Comparison of ENCODE assay signal across 10 cellular contexts in the genomic region with DNA sequence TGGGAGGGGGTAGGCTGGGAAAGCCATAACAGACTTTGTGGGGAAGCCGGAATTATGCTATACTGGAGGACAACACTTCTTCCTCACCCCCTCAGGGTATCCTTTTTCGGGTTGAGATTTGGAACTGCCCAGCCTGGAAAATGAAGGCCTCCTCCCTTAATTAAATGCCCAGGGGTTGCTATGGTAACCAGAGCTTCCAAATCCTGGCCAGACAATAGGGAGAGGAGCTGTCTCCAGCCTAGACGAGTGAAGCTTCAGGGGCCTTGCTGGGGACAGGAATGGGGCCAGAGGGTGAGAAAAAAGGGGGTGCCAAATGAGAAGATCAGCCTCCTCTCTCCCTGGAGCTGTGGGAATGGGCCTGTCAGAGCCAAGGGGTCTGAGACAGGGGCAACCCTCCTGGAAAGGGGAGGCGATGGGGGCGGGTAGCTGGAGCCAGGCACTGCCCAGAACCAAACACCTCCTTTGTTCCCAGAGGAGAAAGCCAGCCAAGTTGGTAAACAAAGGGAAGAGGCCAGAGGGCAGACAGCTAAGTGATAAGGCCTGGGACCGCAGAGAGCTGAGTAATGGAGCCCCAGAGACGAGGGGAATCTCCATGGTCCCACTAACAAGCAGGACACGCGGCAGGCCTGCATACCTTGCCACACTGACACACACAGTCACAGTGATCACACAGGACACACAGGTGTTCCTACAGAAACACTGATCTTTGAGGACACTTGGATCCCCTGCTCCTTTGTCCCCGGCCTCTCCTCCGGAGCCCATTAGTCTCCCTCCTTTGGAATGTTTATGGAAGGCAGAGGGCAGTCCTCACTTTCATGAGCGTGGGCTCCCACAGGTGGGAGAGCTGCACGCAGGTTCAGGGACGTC. TPM values are rescaled to one million over a fixed set of nuclear protein-coding genes. Genes with fewer than 3 reads are reported as not detected.
A peak's percentile ranks its signal among the peaks of the same experiment; 100 is the strongest.
DNase-seq lines count a peak whose midpoint lies in the region; ATAC-seq and TF ChIP-seq lines count a peak whose summit lies in the region.
"Had no signal": no experiment of that assay in that cellular context is flagged by ENCODE, and none has a peak within 500 bp of the region (broad histone marks: within the 10 kb centered on the region; RNA-seq: fewer than 3 reads in every experiment).

No MANE protein-coding gene starts in this region.

- H3K4me3 ChIP-seq in endodermal cell (ENCODE audit: low read length) = peak overlapping the region; percentile 67
- no peak overlapping the region for H3K4me3 ChIP-seq in tibial nerve

- H3K36me3 ChIP-seq in ES-I3 (ENCODE audit: insufficient read depth, low read length) (no peaks in the 10 kb centered on the region), endodermal cell (ENCODE audit: control insufficient read depth, insufficient read depth, low read length) (no peaks in the 10 kb centered on the region), tibial nerve (no peaks in the 10 kb centered on the region)

- H3K27me3 Mint-ChIP-seq in endodermal cell (ENCODE audit: insufficient read depth) = peaks cover 6% of the 10 kb centered on the region
- H3K27me3 Mint-ChIP-seq in nephron progenitor cell (ENCODE audit: low read depth, poor library complexity) = peaks cover 6% of the 10 kb centered on the region

- TF ChIP-seq CTCF in endodermal cell (conservative IDR thresholded peaks at IDR 0.05) = no peak
- TF ChIP-seq CTCF in nephron progenitor cell (IDR thresholded peaks at IDR 0.05) = no peak
- no peak for TF ChIP-seq CTCF in tibial nerve (IDR thresholded peaks at IDR 0.05)

- H3K27ac Mint-ChIP-seq in endodermal cell = peak overlapping the region; percentile 98
- H3K27ac Mint-ChIP-seq in nephron progenitor cell = peak overlapping the region; percentile 99

- H3K9me3 ChIP-seq in ES-I3 (ENCODE audit: control insufficient read depth, insufficient read depth, low read length) (no peaks in the 10 kb centered on the region), endodermal cell (ENCODE audit: control insufficient read depth, low read length) (no peaks in the 10 kb centered on the region), tibial nerve (no peaks in the 10 kb centered on the region)

- H3K4me1 Mint-ChIP-seq in endodermal cell = peaks cover 42% of the 10 kb centered on the region
- peaks cover 66% of the 10 kb centered on the region for H3K4me1 Mint-ChIP-seq in nephron progenitor cell

- peaks cover 27% of the 10 kb centered on the region for H3K4me1 ChIP-seq in ES-I3 (ENCODE audit: insufficient read depth, low read length)
- H3K4me1 ChIP-seq in endodermal cell (ENCODE audit: control insufficient read depth, insufficient read depth, low read length) = peaks cover 18% of the 10 kb centered on the region
- peaks cover 0 to 19% (median 0%) of the 10 kb centered on the region in 4 donors for H3K4me1 ChIP-seq in tibial nerve

- no peaks in the 10 kb centered on the region for H3K9me3 Mint-ChIP-seq in endodermal cell
- H3K9me3 Mint-ChIP-seq in nephron progenitor cell = no peaks in the 10 kb centered on the region

- H3K4me3 Mint-ChIP-seq in endodermal cell (peak overlapping the region; percentile 43), nephron progenitor cell (peak overlapping the region; percentile 52)

- H3K36me3 Mint-ChIP-seq in endodermal cell (ENCODE audit: low read depth) = no peaks in the 10 kb centered on the region
- H3K36me3 Mint-ChIP-seq in nephron progenitor cell (ENCODE audit: low read depth) = no peaks in the 10 kb centered on the region

- no peak for TF ChIP-seq POLR2A in tibial nerve (IDR thresholded peaks at IDR 0.05)

- H3K27me3 ChIP-seq in endodermal cell (ENCODE audit: control insufficient read depth, insufficient read depth, low read length, poor library complexity, severe bottlenecking) = no peaks in the 10 kb centered on the region
- H3K27me3 ChIP-seq in tibial nerve = peaks cover 0 to 17% of the 10 kb centered on the region in 2 donors

- peak; percentile 32 for DNase-seq in NCI-H226
- peak; percentile 93 for DNase-seq in endodermal cell
- DNase-seq in nephron progenitor cell = no peak
- DNase-seq in LoVo (ENCODE audit: low spot score) = no peak
- no peak for DNase-seq in tibial nerve (ENCODE audit: low spot score in 2 of 2)
- DNase-seq in NAMALWA (ENCODE audit: low spot score) = no peak
- DNase-seq in sciatic nerve (ENCODE audit: low spot score) = no peak
- DNase-seq: NCI-H1930; stimulated activated CD4-positive, alpha-beta T cell treated with anti-CD3 and anti-CD28 coated beads, Interleukin-4, amount 100 ng/mL, for 24 hours had no signal

- 0 out of 2 replicates have a peak overlapping the region, but pooled peaks have one; percentile 1 for H3K9ac ChIP-seq in ES-I3 (ENCODE audit: low read depth, low read length)
- peak overlapping the region; percentile 83 for H3K9ac ChIP-seq in endodermal cell (ENCODE audit: extremely low read depth, low read length, poor library complexity, severe bottlenecking)

- WGBS in endodermal cell (ENCODE audit: insufficient coverage in 1 of 2, insufficient read length in 1 of 2), 2 experiments = 34 to 37% methylated on average over 6 to 14 of the region's 14 CpGs
- WGBS in tibial nerve, 2 donors = 58 to 67% methylated on average over 13 to 14 of the region's 14 CpGs

- no peak for TF ChIP-seq EP300 in tibial nerve (IDR thresholded peaks at IDR 0.05)

- ATAC-seq in sciatic nerve = no peak

- H3K27ac ChIP-seq in endodermal cell (ENCODE audit: low read depth, low read length) (peak overlapping the region; percentile 98), tibial nerve (no peak overlapping the region)

- intact Hi-C loops in sciatic nerve (cut with DNase I) = no loop called here

RNA-seq across cellular contexts. Expression of gene RND1, which starts 17.9 kb away (rescaled TPM):
- total RNA-seq in endodermal cell (10 to 100 TPM; 10.7 to 18.9 TPM), tibial nerve (1 to 10 TPM in 1 of 4 donors, not detected in 3; 1.8 TPM), sciatic nerve (4.5 TPM)
- 21.7 TPM for polyA plus RNA-seq in endodermal cell (2013, experiment 1 of 2)
- polyA plus RNA-seq in endodermal cell (2013, experiment 2 of 2) = 19.7 TPM

RNA-seq across cellular contexts. Expression of gene DDX23, which starts 31.6 kb away (rescaled TPM):
- total RNA-seq in endodermal cell (100 to 1,000 TPM in 1 of 2 donors, 10 to 100 TPM in 1; 98.5 to 108 TPM), tibial nerve (10 to 100 TPM; 40.9 to 73.7 (median 49.8) TPM), sciatic nerve (60.2 TPM)
- polyA plus RNA-seq in endodermal cell (2013, experiment 1 of 2) = 61.8 TPM
- 61.8 TPM for polyA plus RNA-seq in endodermal cell (2013, experiment 2 of 2)

RNA-seq across cellular contexts. Expression of gene FKBP11, which starts 41.8 kb away (rescaled TPM):
- total RNA-seq in endodermal cell (10 to 100 TPM; 30.1 to 30.7 TPM), tibial nerve (10 to 100 TPM in 2 of 4 donors, 1 to 10 TPM in 2; 6.1 to 13.6 (median 10.7) TPM), sciatic nerve (17.8 TPM)
- 17.4 TPM for polyA plus RNA-seq in endodermal cell (2013, experiment 1 of 2)
- 17.0 TPM for polyA plus RNA-seq in endodermal cell (2013, experiment 2 of 2)

Comparison
In these comparisons a context has a peak if more than half of its experiments do, and no peak if none do; other contexts are left out.
1. DNase-seq: peak in NCI-H226 (single experiment) and endodermal cell (single experiment); none in nephron progenitor cell (single experiment), LoVo (single experiment), tibial nerve (0 of 2), NAMALWA (single experiment) and sciatic nerve (single experiment).